Comparison of ENCODE assay signal across 8 cellular contexts in genomic region chr6:170554086-170554887, GRCh38.
DNase-seq lines count a peak whose midpoint lies in the region; ATAC-seq, FAIRE-seq and TF ChIP-seq lines count a peak whose summit lies in the region.

TSS of gene TBP (plus strand) at chr6:170554369. CDS start at chr6:170557030, 2,661 bp downstream.

- peak; percentile 99 for FAIRE-seq in G401.6 (lab: Jason Lieb, UNC)

- H3K27ac ChIP-seq in MM.1S (ENCODE audit: low read length), result peak within 1 kb of the TSS; percentile 97

- peak within 1 kb of the TSS; percentile 90 for H3K9ac ChIP-seq in MM.1S (ENCODE audit: low read length)

- H3K4me3 ChIP-seq in MM.1S (ENCODE audit: low read length), result peak within 1 kb of the TSS; percentile 89

- H3K4me1 ChIP-seq in MM.1S (ENCODE audit: low read length), result peaks cover 12% of the 10 kb centered on the region

- peaks cover 73% of the 10 kb centered on the region for H3K79me2 ChIP-seq in MM.1S (ENCODE audit: low read length)

- H3K27ac Mint-ChIP-seq in nephron progenitor cell, result no peak within 1 kb of the TSS
- H3K27ac Mint-ChIP-seq in stimulated activated naive CD8-positive, alpha-beta T cell treated with anti-CD3 and anti-CD28 coated beads, Interleukin-15, amount 100 ng/mL, for 72 hours, result no peak within 1 kb of the TSS

- H4K20me1 ChIP-seq in MM.1S (ENCODE audit: insufficient read depth, low read length), result peaks cover 13% of the 10 kb centered on the region

- H3K4me2 ChIP-seq in MM.1S (ENCODE audit: low read depth, low read length), result peak within 1 kb of the TSS; percentile 78

- H3K36me3 Mint-ChIP-seq in nephron progenitor cell (ENCODE audit: low read depth), result peaks cover 24% of the 10 kb centered on the region

- ATAC-seq in stimulated activated naive CD8-positive, alpha-beta T cell treated with anti-CD3 and anti-CD28 coated beads, Interleukin-15, amount 100 ng/mL, for 72 hours, result peak; percentile 98

- H3K36me3 ChIP-seq in MM.1S (replicated peaks; ENCODE audit: insufficient read depth, low read length), result no peaks in the 10 kb centered on the region

- no peaks in the 10 kb centered on the region for H3K9me2 ChIP-seq in MM.1S (replicated peaks; ENCODE audit: insufficient read depth, low read length)

- no peaks in the 10 kb centered on the region for H3K27me3 Mint-ChIP-seq in nephron progenitor cell (ENCODE audit: low read depth, poor library complexity)
- H3K27me3 Mint-ChIP-seq in stimulated activated naive CD8-positive, alpha-beta T cell treated with anti-CD3 and anti-CD28 coated beads, Interleukin-15, amount 100 ng/mL, for 72 hours, result no peaks in the 10 kb centered on the region

- no peak within 1 kb of the TSS for H3K4me3 Mint-ChIP-seq in nephron progenitor cell
- H3K4me3 Mint-ChIP-seq in stimulated activated naive CD8-positive, alpha-beta T cell treated with anti-CD3 and anti-CD28 coated beads, Interleukin-15, amount 100 ng/mL, for 72 hours, result no peak within 1 kb of the TSS

- H2AFZ ChIP-seq in MM.1S (ENCODE audit: low read length), result peak within 1 kb of the TSS; percentile 66

- no peak for TF ChIP-seq CTCF in MM.1S (IDR thresholded peaks at IDR 0.05; ENCODE audit: low read length)
- TF ChIP-seq CTCF in nephron progenitor cell (IDR thresholded peaks at IDR 0.05), result no peak

- peaks cover 7% of the 10 kb centered on the region; the same call in 1 of the 2 replicates for H3F3A ChIP-seq in MM.1S (ENCODE audit: insufficient read depth, low read length)

- DNase-seq in HCEC 1CT, result peak; percentile 99
- DNase-seq in MM.1S, result peak; percentile 95
- peak; percentile 98 for DNase-seq in SHP77 treated with DMSO at 0.1 percent for 48 hours (lab: John Stamatoyannopoulos, UW)
- peak; percentile 99 for DNase-seq in activated effector memory CD4-positive, alpha-beta T cell treated with anti-CD3 and anti-CD28 coated beads, Interleukin-2, amount 50 U/mL, for 16 hours
- DNase-seq in fibroblast of the conjunctiva (ENCODE audit: low read depth), result peak; percentile 97
- DNase-seq in nephron progenitor cell, result peak; percentile 95
- peak; percentile 93 to 98 for DNase-seq in stimulated activated naive CD8-positive, alpha-beta T cell treated with anti-CD3 and anti-CD28 coated beads, Interleukin-15, amount 100 ng/mL, for 72 hours

- no peaks in the 10 kb centered on the region for H3K4me1 Mint-ChIP-seq in nephron progenitor cell
- H3K4me1 Mint-ChIP-seq in stimulated activated naive CD8-positive, alpha-beta T cell treated with anti-CD3 and anti-CD28 coated beads, Interleukin-15, amount 100 ng/mL, for 72 hours, result peaks cover 47% of the 10 kb centered on the region

- no peaks in the 10 kb centered on the region for H3K9me3 ChIP-seq in MM.1S (replicated peaks; ENCODE audit: insufficient read depth, low read length)

- no peaks in the 10 kb centered on the region for H3K9me3 Mint-ChIP-seq in nephron progenitor cell
- no peaks in the 10 kb centered on the region for H3K9me3 Mint-ChIP-seq in stimulated activated naive CD8-positive, alpha-beta T cell treated with anti-CD3 and anti-CD28 coated beads, Interleukin-15, amount 100 ng/mL, for 72 hours

- no peaks in the 10 kb centered on the region for H3K27me3 ChIP-seq in MM.1S (replicated peaks; ENCODE audit: insufficient read depth, low read length)

Comparison
In these comparisons a context has a peak if more than half of its experiments do, and no peak if none do; other contexts are left out.
1. Peak in every context shown above with its lines: DNase-seq, ATAC-seq, H3K4me3 ChIP-seq and H3K27ac ChIP-seq.